ENCODE assay signal across 8 cellular contexts in genomic region chr14:77032854-77033621, GRCh38. TPM values are rescaled to one million over a fixed set of nuclear protein-coding genes. Genes with fewer than 3 reads are reported as not detected.
DNase-seq lines count a peak whose midpoint lies in the region; ATAC-seq, FAIRE-seq and TF ChIP-seq lines count a peak whose summit lies in the region.

No MANE protein-coding gene starts in this region.

- peak overlapping the region; percentile 41; the same call in 1 of the 2 replicates for H2AK5ac ChIP-seq in H1 (ENCODE audit: low read depth, low read length)

- peaks cover 67% of the 10 kb centered on the region for H3K4me1 Mint-ChIP-seq in activated CD8-positive, alpha-beta memory T cell treated with anti-CD3 and anti-CD28 coated beads, Interleukin-2, amount 10 ng/mL, durations not matched to agents 7 days and 5 days

- peak overlapping the region; percentile 34 for H2BK120ac ChIP-seq in H1 (replicated peaks; ENCODE audit: low read depth, low read length)

- no peaks in the 10 kb centered on the region for H3K9me3 ChIP-seq in H1 (ENCODE audit: insufficient read depth in 2 of 2, low read depth in 1 of 2, low read length in 1 of 2)

- H3K23me2 ChIP-seq in H1 (ENCODE audit: low read depth, low read length) = peaks cover 6% of the 10 kb centered on the region

- peak; percentile 39 for TF ChIP-seq CTCF in GM10266 (IDR thresholded peaks at IDR 0.05; ENCODE audit: control insufficient read depth, insufficient read depth, low read depth, missing control alignments)
- TF ChIP-seq CTCF in H1 (IDR thresholded peaks at IDR 0.05; ENCODE audit: control extremely low read depth in 1 of 3, insufficient read depth in 1 of 3, low read depth in 1 of 3, low read length in 3 of 3) = no peak; a peak in 1 of 4 replicates

- CTCF ChIA-PET in activated CD8-positive, alpha-beta memory T cell treated with anti-CD3 and anti-CD28 coated beads, Interleukin-2, amount 10 ng/mL, durations not matched to agents 7 days and 5 days (lab: Charles Lee) = interaction anchor here (0.8 to 9.9 kb wide), 12 partner anchors 10 to 157 kb away, joined by 3 to 81 read pairs (median 6); no protein-coding TSS in a partner anchor
- CTCF ChIA-PET in H1 (lab: Charles Lee; ENCODE audit: partially characterized antibody) = interaction anchor here (0.8 to 15.7 kb wide), 12 partner anchors 8 to 161 kb away, joined by 3 to 241 read pairs (median 4); no protein-coding TSS in a partner anchor

- H3K27ac Mint-ChIP-seq in activated CD8-positive, alpha-beta memory T cell treated with anti-CD3 and anti-CD28 coated beads, Interleukin-2, amount 10 ng/mL, durations not matched to agents 7 days and 5 days = peak overlapping the region; percentile 94

- H3K4me3 Mint-ChIP-seq in activated CD8-positive, alpha-beta memory T cell treated with anti-CD3 and anti-CD28 coated beads, Interleukin-2, amount 10 ng/mL, durations not matched to agents 7 days and 5 days = peak overlapping the region; percentile 77

- peak overlapping the region; percentile 98 for H3K18ac ChIP-seq in H1 (ENCODE audit: extremely low read depth, low read length)

- H3K9me3 Mint-ChIP-seq in activated CD8-positive, alpha-beta memory T cell treated with anti-CD3 and anti-CD28 coated beads, Interleukin-2, amount 10 ng/mL, durations not matched to agents 7 days and 5 days (ENCODE audit: low read depth) = no peaks in the 10 kb centered on the region

- TF ChIP-seq POLR2A in H1 (IDR thresholded peaks at IDR 0.05; ENCODE audit: control extremely low read depth in 1 of 2, low read depth in 2 of 2, low read length in 2 of 2) = peak in 1 of 2 experiments; percentile 28; a peak in 2 of 3 replicates

- no peaks in the 10 kb centered on the region; a peak in 1 of 4 replicates for H3K79me2 ChIP-seq in H1 (ENCODE audit: control insufficient read depth in 1 of 2, insufficient read depth in 2 of 2, low read length in 2 of 2)

- peak; percentile 20 to 38; a peak in 3 of 4 replicates for TF ChIP-seq RAD21 in H1 (IDR thresholded peaks at IDR 0.05 in 1 of 2, conservative IDR thresholded peaks at IDR 0.05 in 1 of 2; ENCODE audit: low read depth in 2 of 2, low read length in 2 of 2)

- H2BK20ac ChIP-seq in H1 (ENCODE audit: low read length) = 0 out of 2 replicates have a peak overlapping the region, but pooled peaks have one; percentile 56

- POLR2A ChIA-PET in H1 (lab: Charles Lee; ENCODE audit: partially characterized antibody) = interaction anchor here (0.6 to 4.3 kb wide), 14 partner anchors 9 to 288 kb away, joined by 3 to 36 read pairs (median 4); no protein-coding TSS in a partner anchor

- H3K36me3 ChIP-seq in H1 (ENCODE audit: control insufficient read depth in 2 of 4, insufficient read depth in 4 of 4, low read length in 3 of 4) = no peaks in the 10 kb centered on the region

- WGBS in H1 (ENCODE audit: extremely low coverage in 1 of 2, insufficient coverage in 1 of 2, insufficient read length in 1 of 2, insufficient replicate concordance in 2 of 2, low coverage in 1 of 2, low lambda C conversion rate in 2 of 2, missing lambda C conversion rate in 1 of 2), 2 experiments = 2% methylated on average over 32 of the region's 50 CpGs; no CpG with 5 or more reads in 1 of the 2 experiments

- peaks cover 19 to 44% (median 28%) of the 10 kb centered on the region in 4 experiments for H3K4me1 ChIP-seq in H1 (replicated peaks in 1 of 4; ENCODE audit: control insufficient read depth in 3 of 4, insufficient read depth in 4 of 4, low read length in 3 of 4)

- H2AFZ ChIP-seq in H1 (ENCODE audit: low read length) = no peak overlapping the region

- H4K91ac ChIP-seq in H1 (replicated peaks; ENCODE audit: insufficient read length, low read length) = peak overlapping the region; percentile 96

- H3K9ac ChIP-seq in H1 (replicated peaks in 1 of 4; ENCODE audit: extremely low read depth in 1 of 4, low read depth in 3 of 4, low read length in 3 of 4) = peak overlapping the region in 3 of 4 experiments; percentile 67 to 81 (median 70); a peak in 6 of 7 replicates

- no peak overlapping the region for H3K14ac ChIP-seq in H1 (ENCODE audit: insufficient read length)

- H3K36me3 Mint-ChIP-seq in activated CD8-positive, alpha-beta memory T cell treated with anti-CD3 and anti-CD28 coated beads, Interleukin-2, amount 10 ng/mL, durations not matched to agents 7 days and 5 days = peaks cover 2% of the 10 kb centered on the region

- peak overlapping the region; percentile 93; the same call in 1 of the 2 replicates for H4K8ac ChIP-seq in H1 (ENCODE audit: extremely low read depth, insufficient read depth, low read length)

- H2BK5ac ChIP-seq in H1 (ENCODE audit: low read depth, low read length) = peak overlapping the region; percentile 97

- TF ChIP-seq EP300 in H1 (IDR thresholded peaks at IDR 0.05; ENCODE audit: borderline replicate concordance in 1 of 2, low read depth in 2 of 2, low read length in 2 of 2) = no peak

- H3K56ac ChIP-seq in H1 (replicated peaks; ENCODE audit: insufficient read length, low read depth, low read length) = peak overlapping the region; percentile 48

- H2BK15ac ChIP-seq in H1 (ENCODE audit: low read length) = no peak overlapping the region

- H4K5ac ChIP-seq in H1 (ENCODE audit: insufficient read length, low read depth, low read length) = peak overlapping the region; percentile 78

- FAIRE-seq in HTR-8/SVneo (lab: Jason Lieb, UNC) (peak; percentile 79), H1 (lab: Jason Lieb, UNC) (no peak)

- H3K4me2 ChIP-seq in H1 (ENCODE audit: insufficient read depth in 1 of 2, low read depth in 2 of 2, low read length in 2 of 2) = peak overlapping the region; percentile 88 to 94

- peak overlapping the region; percentile 92 for H3K4ac ChIP-seq in H1 (replicated peaks; ENCODE audit: insufficient read length, low read depth, low read length)

- peak overlapping the region; percentile 28 to 60 (median 42) for H3K4me3 ChIP-seq in H1 (ENCODE audit: extremely low read depth in 1 of 4, insufficient read depth in 2 of 4, low read depth in 3 of 4, low read length in 4 of 4)

- peaks cover 0 to 4% (median 2%) of the 10 kb centered on the region in 4 experiments; a peak in 2 of 7 replicates for H3K27me3 ChIP-seq in H1 (replicated peaks in 1 of 4; ENCODE audit: control insufficient read depth in 3 of 4, extremely low read depth in 1 of 4, insufficient read depth in 3 of 4, low read length in 3 of 4)

- H3K27ac ChIP-seq in H1 (ENCODE audit: low read depth, low read length) = peak overlapping the region; percentile 92

- no peaks in the 10 kb centered on the region for H4K20me1 ChIP-seq in H1 (replicated peaks in 1 of 2; ENCODE audit: control insufficient read depth in 1 of 2, insufficient read depth in 2 of 2, low read length in 2 of 2)

- no peaks in the 10 kb centered on the region for H3K27me3 Mint-ChIP-seq in activated CD8-positive, alpha-beta memory T cell treated with anti-CD3 and anti-CD28 coated beads, Interleukin-2, amount 10 ng/mL, durations not matched to agents 7 days and 5 days

- peak overlapping the region; percentile 99 for H2BK12ac ChIP-seq in H1 (ENCODE audit: low read depth, low read length)

- peak; percentile 77 for DNase-seq in GM10266 (ENCODE audit: extremely low spot score)
- peak; percentile 97 for DNase-seq in HTR-8/SVneo (ENCODE audit: insufficient read length, low spot score)
- peak; percentile 77 to 84 for DNase-seq in NOMO-1 (lab: John Stamatoyannopoulos, UW; ENCODE audit: unreplicated experiment in 2 of 2)
- DNase-seq in activated CD8-positive, alpha-beta memory T cell treated with anti-CD3 and anti-CD28 coated beads, Interleukin-2, amount 10 ng/mL, durations not matched to agents 7 days and 5 days = peak; percentile 89
- peak in 1 of 2 experiments; percentile 81 for DNase-seq in H1 (ENCODE audit: low read depth in 1 of 2, low spot score in 2 of 2)
- DNase-seq in mesenteric fat pad (ENCODE audit: low spot score) = peak; percentile 95
- DNase-seq in stimulated activated CD8-positive, alpha-beta memory T cell treated with anti-CD3 and anti-CD28 coated beads, Interleukin-15, amount 100 ng/mL, for 4 hours (ENCODE audit: low read depth in 2 of 2) = peak; percentile 62 to 71

- peak; percentile 65 for ATAC-seq in activated CD8-positive, alpha-beta memory T cell treated with anti-CD3 and anti-CD28 coated beads, Interleukin-2, amount 10 ng/mL, durations not matched to agents 7 days and 5 days
- no peak for ATAC-seq in HG03342 (IDR thresholded peaks at IDR 0.05; ENCODE audit: unreplicated experiment)

- 0 out of 2 replicates have a peak, but pooled peaks cover 2% of the 10 kb centered on the region for H3K79me1 ChIP-seq in H1 (ENCODE audit: low read depth, low read length)

- H3K23ac ChIP-seq in H1 (ENCODE audit: insufficient read length) = no peak overlapping the region

TF ChIP-seq in H1, 55 proteins besides CTCF, POLR2A, EP300 and RAD21 (continues in another document):
- peak; percentile 39; the same call in 1 of the 2 replicates for TF ChIP-seq SP1 (IDR thresholded peaks at IDR 0.05; ENCODE audit: low read depth, low read length)
- peak; percentile 34; the same call in 1 of the 2 replicates for TF ChIP-seq CHD1 (IDR thresholded peaks at IDR 0.05; ENCODE audit: low read depth, low read length)
- 0 out of 4 replicates have a peak, but pooled peaks have one; percentile 35 to 66 for TF ChIP-seq HDAC2 (IDR thresholded peaks at IDR 0.05; ENCODE audit: borderline replicate concordance in 1 of 2, low read depth in 2 of 2, low read length in 2 of 2)
- TF ChIP-seq SP2 (IDR thresholded peaks at IDR 0.05; ENCODE audit: low read length) = no peak
- TF ChIP-seq TAF1 (IDR thresholded peaks at IDR 0.05; ENCODE audit: low read depth, low read length) = peak; percentile 19; the same call in 1 of the 2 replicates
- TF ChIP-seq PHF8 (conservative IDR thresholded peaks at IDR 0.05; ENCODE audit: low read depth, low read length) = 0 out of 2 replicates have a peak, but pooled peaks have one; percentile 31
- TF ChIP-seq JUN (IDR thresholded peaks at IDR 0.05; ENCODE audit: low read depth, low read length) = no peak
- 0 out of 2 replicates have a peak, but pooled peaks have one; percentile 21 for TF ChIP-seq EGR1 (IDR thresholded peaks at IDR 0.05; ENCODE audit: borderline replicate concordance, low read depth, low read length)
- no peak for TF ChIP-seq GTF2F1 (IDR thresholded peaks at IDR 0.05; ENCODE audit: borderline replicate concordance, low read depth, low read length)

RNA-seq across cellular contexts. Expression of gene IRF2BPL, which starts 4.5 kb away (rescaled TPM):
- 10 to 100 TPM; 19.7 to 24.9 TPM for total RNA-seq in activated CD8-positive, alpha-beta memory T cell treated with anti-CD3 and anti-CD28 coated beads, Interleukin-2, amount 10 ng/mL, durations not matched to agents 7 days and 5 days
- 57.0 and 59.6 TPM in 2 replicates for total RNA-seq in H1 (2021; fragmentation: NEBNext Ultra II Directional; extraction: Animal tissue kit (Norgen Biotek cat#: 25700))
- polyA plus RNA-seq in H1 (2011; rRNA removed) = 18.8 and 32.1 TPM in 2 replicates
- polyA plus RNA-seq in H1 (2011; cell fraction: cytosol; rRNA removed) = 22.0 TPM
- 27.5 TPM for polyA plus RNA-seq in H1 (2011; cell fraction: nucleus; rRNA removed)
- 36.5 to 43.3 TPM (median 39.3 TPM) in 4 replicates for polyA plus RNA-seq in H1 (2012, experiment 1 of 2)
- 26.8 TPM for polyA plus RNA-seq in H1 (2012, experiment 2 of 2)
- polyA plus RNA-seq in H1 (2013, experiment 1 of 2) = 21.9 TPM
- 22.6 TPM for polyA plus RNA-seq in H1 (2013, experiment 2 of 2)
- 7.7 and 12.6 TPM in 2 replicates for polyA minus RNA-seq in H1 (2011; rRNA and poly(A)+ RNA removed)
- 47.4 TPM for polyA minus RNA-seq in H1 (2011; cell fraction: cytosol; rRNA and poly(A)+ RNA removed)
- 25.9 TPM for polyA minus RNA-seq in H1 (2011; cell fraction: nucleus; rRNA and poly(A)+ RNA removed)
- 51.9 TPM for total RNA-seq in mesenteric fat pad
